In the genomic region with DNA sequence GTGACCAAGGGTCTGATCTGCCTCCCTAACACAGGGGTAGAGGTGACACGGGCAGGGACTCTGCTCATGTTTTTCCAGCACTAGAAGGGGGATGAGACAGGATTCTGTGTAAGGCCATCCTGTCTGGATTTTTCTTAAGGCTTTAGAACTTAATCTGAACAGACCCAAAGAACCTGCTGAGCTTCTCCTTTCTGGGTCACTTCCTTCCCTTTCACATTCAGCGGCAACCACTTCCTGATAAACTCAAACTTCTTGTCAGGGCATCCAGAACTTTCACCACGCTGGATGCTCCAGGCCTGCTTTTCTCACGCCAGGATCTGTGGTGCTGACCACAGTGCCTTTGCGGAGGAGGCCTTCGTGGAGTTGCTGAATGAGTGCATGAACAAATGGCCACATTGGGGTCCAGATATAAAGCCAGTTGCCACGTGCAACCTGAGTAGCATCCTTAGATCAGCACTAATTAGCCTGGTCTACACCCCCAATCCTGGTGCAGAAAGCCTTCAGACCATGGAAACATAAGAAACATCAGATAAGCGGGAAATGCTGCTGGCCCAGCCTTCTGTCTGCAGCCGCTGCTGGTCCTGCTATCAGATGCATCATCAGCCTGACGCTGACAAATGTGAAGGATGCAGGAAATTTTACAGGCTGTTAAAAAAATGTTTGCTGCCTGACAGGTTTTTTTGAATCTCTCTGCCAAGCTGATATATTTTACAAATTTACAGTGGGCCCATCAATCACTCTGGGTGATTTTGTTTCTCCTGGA, we compare ENCODE assay signal across 10 cellular contexts.
A peak's percentile ranks its signal among the peaks of the same experiment; 100 is the strongest.
DNase-seq lines count a peak whose midpoint lies in the region; TF ChIP-seq lines count a peak whose summit lies in the region.
"Had no signal": no experiment of that assay in that cellular context is flagged by ENCODE, and none has a peak within 500 bp of the region (broad histone marks: within the 10 kb centered on the region; RNA-seq: fewer than 3 reads in every experiment).

No MANE protein-coding gene starts in this region.

- intact Hi-C loops in thyroid gland (cut with DNase I) = loop anchor here (5.0 kb wide), 1 partner anchor 295 kb away; no protein-coding TSS in a partner anchor

- H3K4me1 ChIP-seq in BE2C = peaks cover 22% of the 10 kb centered on the region
- H3K4me1 ChIP-seq in HEK293 (ENCODE audit: control insufficient read depth, insufficient read depth, low read length) = no peaks in the 10 kb centered on the region
- no peaks in the 10 kb centered on the region for H3K4me1 ChIP-seq in thyroid gland

- CTCF ChIA-PET in HEK293 (lab: Yijun Ruan, JAX) = interaction anchor here (0.6 to 4.2 kb wide), 51 partner anchors 8 to 1942 kb away, joined by 3 to 25 read pairs (median 4); partner anchors contain the start of gene CFAP77

- H3K27me3 ChIP-seq in BE2C (no peaks in the 10 kb centered on the region), thyroid gland (no peaks in the 10 kb centered on the region)

- TF ChIP-seq POLR2A in thyroid gland (IDR thresholded peaks at IDR 0.05) = no peak

- no peak for TF ChIP-seq CTCF in BE2C (IDR thresholded peaks at IDR 0.05; ENCODE audit: low read depth, low read length)
- TF ChIP-seq CTCF in HEK293 (tag by site-specific recombination; IDR thresholded peaks at IDR 0.05) = no peak
- no peak for TF ChIP-seq CTCF in thyroid gland (IDR thresholded peaks at IDR 0.05)

- POLR2A ChIA-PET in HEK293 (lab: Yijun Ruan, JAX) = no interaction called here

- H3K36me3 ChIP-seq in BE2C = no peaks in the 10 kb centered on the region
- H3K36me3 ChIP-seq in HEK293 (ENCODE audit: control insufficient read depth in 2 of 2, insufficient read depth in 1 of 2, low read length in 2 of 2) = no peaks in the 10 kb centered on the region
- H3K36me3 ChIP-seq in thyroid gland = no peaks in the 10 kb centered on the region
- H3K36me3 ChIP-seq: esophagus muscularis mucosa had no signal

- H3K9me3 ChIP-seq in BE2C = no peaks in the 10 kb centered on the region
- H3K9me3 ChIP-seq in HEK293 (ENCODE audit: control insufficient read depth, insufficient read depth, low read depth, low read length) = no peaks in the 10 kb centered on the region
- H3K9me3 ChIP-seq in thyroid gland = no peaks in the 10 kb centered on the region
- H3K9me3 ChIP-seq: esophagus muscularis mucosa had no signal

- 56 to 66% methylated on average over 10 of the region's 10 CpGs for WGBS in thyroid gland, 2 donors

- H3K27ac ChIP-seq in HEK293 (ENCODE audit: extremely low read depth, low read depth, low read length) = no peak overlapping the region
- H3K27ac ChIP-seq in thyroid gland = no peak overlapping the region
- H3K27ac ChIP-seq: esophagus muscularis mucosa, GM23248 had no signal

- H3K4me3 ChIP-seq in BE2C (ENCODE audit: low read depth, low read length) (0 out of 2 replicates have a peak overlapping the region, but pooled peaks have one; percentile 23), HEK293 (ENCODE audit: low read depth, low read length) (no peak overlapping the region), thyroid gland (replicated peaks in 1 of 3) (no peak overlapping the region)
- H3K4me3 ChIP-seq: esophagus muscularis mucosa, GM23248 had no signal

- peak; percentile 70 for DNase-seq in BE2C
- peak; percentile 33 for DNase-seq in SKM-1 (lab: John Stamatoyannopoulos, UW; ENCODE audit: unreplicated experiment)
- peak; percentile 44 for DNase-seq in medulla oblongata (ENCODE audit: extremely low spot score)
- DNase-seq in NCI-H82 (lab: John Stamatoyannopoulos, UW) = no peak
- no peak for DNase-seq in activated CD4-positive, alpha-beta T cell treated with anti-CD3 and anti-CD28 coated beads, Interleukin-2, amount 50 U/mL, for 4 hours
- DNase-seq in ureter (ENCODE audit: low spot score) = no peak
- no peak for DNase-seq in thyroid gland

TF ChIP-seq in HEK293, 187 proteins besides CTCF, POLR2A, EP300 and RAD21:
- no peak for TF ChIP-seq ZNF585B (tag by site-specific recombination; IDR thresholded peaks at IDR 0.05)
- peak; percentile 83 for TF ChIP-seq ZNF623 (tag by site-specific recombination; IDR thresholded peaks at IDR 0.05)

Comparison
In these comparisons a context has a peak if more than half of its experiments do, and no peak if none do; other contexts are left out.
1. DNase-seq: peak in BE2C (single experiment), SKM-1 (single experiment) and medulla oblongata (single experiment); none in NCI-H82 (single experiment), activated CD4-positive, alpha-beta T cell treated with anti-CD3 and anti-CD28 coated beads, Interleukin-2, amount 50 U/mL, for 4 hours (0 of 2), ureter (single experiment) and thyroid gland (0 of 2).